1 cellular context compared by ENCODE assay signal in the genomic region with DNA sequence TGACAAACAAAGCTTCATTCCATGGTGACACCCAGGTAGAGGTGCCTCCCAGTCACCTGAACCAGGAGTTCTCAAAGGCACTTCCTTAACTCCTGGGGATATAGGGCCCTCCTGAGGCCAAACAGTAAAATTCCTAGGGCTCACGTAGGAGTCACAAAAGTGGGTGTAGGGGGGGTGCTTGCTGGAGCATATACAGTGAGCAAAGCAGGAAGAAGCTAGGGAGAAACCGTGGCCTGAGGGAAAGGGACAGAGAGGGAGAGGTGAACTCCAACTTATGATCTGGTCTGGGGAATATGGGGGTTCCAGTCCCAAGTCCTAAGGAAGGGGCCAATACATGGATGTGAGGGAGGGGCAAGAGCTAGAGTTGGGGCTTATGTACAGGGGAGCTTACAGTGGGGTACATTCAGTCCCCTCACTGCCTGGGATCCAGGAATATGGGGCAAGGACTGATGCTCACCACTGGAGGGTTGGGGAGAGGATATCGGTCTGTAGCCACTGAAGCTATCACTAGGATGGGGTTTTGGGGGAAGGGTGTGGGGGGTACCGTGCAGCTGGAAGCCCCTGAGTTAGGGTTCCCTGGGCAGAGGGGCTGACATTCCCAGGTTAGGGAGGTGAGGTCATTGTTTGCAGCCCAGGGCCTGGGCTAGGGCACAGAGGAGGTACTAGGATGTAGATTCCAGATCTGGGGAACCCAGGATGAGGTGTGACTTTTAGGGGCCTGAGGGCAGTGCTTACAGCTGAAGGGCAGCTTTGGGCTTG.
TF ChIP-seq lines count a peak whose summit lies in the region.

No MANE protein-coding gene starts in this region.

TF ChIP-seq in HepG2, 621 proteins besides CTCF, POLR2A, EP300 and RAD21 (continued from another document and continues in another):
- TF ChIP-seq, protein P1, sequence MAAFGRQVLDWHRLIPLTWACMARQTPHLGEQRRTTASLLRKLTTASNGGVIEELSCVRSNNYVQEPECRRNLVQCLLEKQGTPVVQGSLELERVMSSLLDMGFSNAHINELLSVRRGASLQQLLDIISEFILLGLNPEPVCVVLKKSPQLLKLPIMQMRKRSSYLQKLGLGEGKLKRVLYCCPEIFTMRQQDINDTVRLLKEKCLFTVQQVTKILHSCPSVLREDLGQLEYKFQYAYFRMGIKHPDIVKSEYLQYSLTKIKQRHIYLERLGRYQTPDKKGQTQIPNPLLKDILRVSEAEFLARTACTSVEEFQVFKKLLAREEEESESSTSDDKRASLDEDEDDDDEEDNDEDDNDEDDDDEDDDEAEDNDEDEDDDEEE (CRISPR knock-in tag; IDR thresholded peaks at IDR 0.05) = peak; percentile 57; the same call in 1 of the 2 replicates
- no peak for TF ChIP-seq ZBTB7A (CRISPR knock-in tag; IDR thresholded peaks at IDR 0.05)
- TF ChIP-seq PPARG (CRISPR knock-in tag; conservative IDR thresholded peaks at IDR 0.05) = no peak
- TF ChIP-seq KMT2B (CRISPR knock-in tag; IDR thresholded peaks at IDR 0.05) = 0 out of 2 replicates have a peak, but pooled peaks have one; percentile 31
- TF ChIP-seq ZNF547 (CRISPR knock-in tag; IDR thresholded peaks at IDR 0.05) = 0 out of 2 replicates have a peak, but pooled peaks have one; percentile 11
- 0 out of 2 replicates have a peak, but pooled peaks have one; percentile 43 for TF ChIP-seq TGIF2 (CRISPR knock-in tag; IDR thresholded peaks at IDR 0.05)
- TF ChIP-seq, protein P2, sequence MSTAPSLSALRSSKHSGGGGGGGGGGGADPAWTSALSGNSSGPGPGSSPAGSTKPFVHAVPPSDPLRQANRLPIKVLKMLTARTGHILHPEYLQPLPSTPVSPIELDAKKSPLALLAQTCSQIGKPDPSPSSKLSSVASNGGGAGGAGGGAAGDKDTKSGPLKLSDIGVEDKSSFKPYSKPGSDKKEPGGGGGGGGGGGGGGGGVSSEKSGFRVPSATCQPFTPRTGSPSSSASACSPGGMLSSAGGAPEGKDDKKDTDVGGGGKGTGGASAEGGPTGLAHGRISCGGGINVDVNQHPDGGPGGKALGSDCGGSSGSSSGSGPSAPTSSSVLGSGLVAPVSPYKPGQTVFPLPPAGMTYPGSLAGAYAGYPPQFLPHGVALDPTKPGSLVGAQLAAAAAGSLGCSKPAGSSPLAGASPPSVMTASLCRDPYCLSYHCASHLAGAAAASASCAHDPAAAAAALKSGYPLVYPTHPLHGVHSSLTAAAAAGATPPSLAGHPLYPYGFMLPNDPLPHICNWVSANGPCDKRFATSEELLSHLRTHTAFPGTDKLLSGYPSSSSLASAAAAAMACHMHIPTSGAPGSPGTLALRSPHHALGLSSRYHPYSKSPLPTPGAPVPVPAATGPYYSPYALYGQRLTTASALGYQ (CRISPR knock-in tag; IDR thresholded peaks at IDR 0.05) = no peak
- 0 out of 2 replicates have a peak, but pooled peaks have one; percentile 2 for TF ChIP-seq ZNF792 (CRISPR knock-in tag; IDR thresholded peaks at IDR 0.05)
- TF ChIP-seq ZNF597 (CRISPR knock-in tag; IDR thresholded peaks at IDR 0.05) = no peak
- TF ChIP-seq HDAC1 (CRISPR knock-in tag; IDR thresholded peaks at IDR 0.05) = peak; percentile 15; the same call in 1 of the 2 replicates
- 0 out of 2 replicates have a peak, but pooled peaks have one; percentile 80 for TF ChIP-seq TIGD3 (CRISPR knock-in tag; IDR thresholded peaks at IDR 0.05; ENCODE audit: borderline replicate concordance)
- peak; percentile 5; the same call in 1 of the 2 replicates for TF ChIP-seq CBX5 (CRISPR knock-in tag; IDR thresholded peaks at IDR 0.05; ENCODE audit: borderline replicate concordance)
- TF ChIP-seq ZNF704 (CRISPR knock-in tag; IDR thresholded peaks at IDR 0.05; ENCODE audit: borderline replicate concordance) = 0 out of 2 replicates have a peak, but pooled peaks have one; percentile 26
- TF ChIP-seq ZEB1 (IDR thresholded peaks at IDR 0.05; ENCODE audit: insufficient replicate concordance, low read depth) = peak; percentile 66
- TF ChIP-seq HBP1 (CRISPR knock-in tag; IDR thresholded peaks at IDR 0.05; ENCODE audit: low read depth) = peak; percentile 40; the same call in 1 of the 2 replicates
- 0 out of 2 replicates have a peak, but pooled peaks have one; percentile 23 for TF ChIP-seq ZNF550 (CRISPR knock-in tag; IDR thresholded peaks at IDR 0.05; ENCODE audit: borderline replicate concordance)
- no peak for TF ChIP-seq CCAR2 (optimal IDR thresholded peaks at IDR 0.05; ENCODE audit: low read depth, low read length)
- TF ChIP-seq, protein P3, sequence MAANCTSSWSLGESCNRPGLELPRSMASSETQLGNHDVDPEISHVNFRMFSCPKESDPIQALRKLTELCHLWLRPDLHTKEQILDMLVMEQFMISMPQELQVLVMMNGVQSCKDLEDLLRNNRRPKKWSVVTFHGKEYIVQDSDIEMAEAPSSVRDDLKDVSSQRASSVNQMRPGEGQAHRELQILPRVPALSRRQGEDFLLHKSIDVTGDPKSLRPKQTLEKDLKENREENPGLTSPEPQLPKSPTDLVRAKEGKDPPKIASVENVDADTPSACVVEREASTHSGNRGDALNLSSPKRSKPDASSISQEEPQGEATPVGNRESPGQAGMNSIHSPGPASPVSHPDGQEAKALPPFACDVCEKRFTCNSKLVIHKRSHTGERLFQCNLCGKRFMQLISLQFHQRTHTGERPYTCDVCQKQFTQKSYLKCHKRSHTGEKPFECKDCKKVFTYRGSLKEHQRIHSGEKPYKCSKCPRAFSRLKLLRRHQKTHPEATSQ (CRISPR knock-in tag; IDR thresholded peaks at IDR 0.05; ENCODE audit: borderline replicate concordance) = no peak
- TF ChIP-seq HNF1B (CRISPR knock-in tag; IDR thresholded peaks at IDR 0.05) = peak; percentile 73
- peak; percentile 50; the same call in 1 of the 2 replicates for TF ChIP-seq ZBTB20 (CRISPR knock-in tag; IDR thresholded peaks at IDR 0.05; ENCODE audit: borderline replicate concordance, low read depth)
- TF ChIP-seq, protein P4, sequence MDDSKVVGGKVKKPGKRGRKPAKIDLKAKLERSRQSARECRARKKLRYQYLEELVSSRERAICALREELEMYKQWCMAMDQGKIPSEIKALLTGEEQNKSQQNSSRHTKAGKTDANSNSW (CRISPR knock-in tag; IDR thresholded peaks at IDR 0.05; ENCODE audit: borderline replicate concordance) = 0 out of 2 replicates have a peak, but pooled peaks have one; percentile 22
- no peak for TF ChIP-seq TOE1 (CRISPR knock-in tag; IDR thresholded peaks at IDR 0.05)
- TF ChIP-seq, protein P5, sequence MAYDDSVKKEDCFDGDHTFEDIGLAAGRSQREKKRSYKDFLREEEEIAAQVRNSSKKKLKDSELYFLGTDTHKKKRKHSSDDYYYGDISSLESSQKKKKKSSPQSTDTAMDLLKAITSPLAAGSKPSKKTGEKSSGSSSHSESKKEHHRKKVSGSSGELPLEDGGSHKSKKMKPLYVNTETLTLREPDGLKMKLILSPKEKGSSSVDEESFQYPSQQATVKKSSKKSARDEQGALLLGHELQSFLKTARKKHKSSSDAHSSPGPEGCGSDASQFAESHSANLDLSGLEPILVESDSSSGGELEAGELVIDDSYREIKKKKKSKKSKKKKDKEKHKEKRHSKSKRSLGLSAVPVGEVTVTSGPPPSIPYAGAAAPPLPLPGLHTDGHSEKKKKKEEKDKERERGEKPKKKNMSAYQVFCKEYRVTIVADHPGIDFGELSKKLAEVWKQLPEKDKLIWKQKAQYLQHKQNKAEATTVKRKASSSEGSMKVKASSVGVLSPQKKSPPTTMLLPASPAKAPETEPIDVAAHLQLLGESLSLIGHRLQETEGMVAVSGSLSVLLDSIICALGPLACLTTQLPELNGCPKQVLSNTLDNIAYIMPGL (CRISPR knock-in tag; IDR thresholded peaks at IDR 0.05; ENCODE audit: borderline replicate concordance in 1 of 2, low read depth in 1 of 2) = 0 out of 4 replicates have a peak, but pooled peaks of 1 of the 2 experiments have one; percentile 34
- TF ChIP-seq ZNF414 (CRISPR knock-in tag; IDR thresholded peaks at IDR 0.05) = no peak
- TF ChIP-seq, protein P6, sequence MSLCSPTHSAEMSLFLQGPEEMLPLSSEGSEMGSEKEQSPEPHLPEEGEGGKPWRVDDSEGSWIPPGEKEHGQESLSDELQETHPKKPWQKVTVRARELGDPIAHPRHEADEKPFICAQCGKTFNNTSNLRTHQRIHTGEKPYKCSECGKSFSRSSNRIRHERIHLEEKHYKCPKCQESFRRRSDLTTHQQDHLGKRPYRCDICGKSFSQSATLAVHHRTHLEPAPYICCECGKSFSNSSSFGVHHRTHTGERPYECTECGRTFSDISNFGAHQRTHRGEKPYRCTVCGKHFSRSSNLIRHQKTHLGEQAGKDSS (CRISPR knock-in tag; IDR thresholded peaks at IDR 0.05; ENCODE audit: borderline replicate concordance, low read depth) = 0 out of 2 replicates have a peak, but pooled peaks have one; percentile 36
- TF ChIP-seq ZC3H13 (CRISPR knock-in tag; IDR thresholded peaks at IDR 0.05) = peak; percentile 70; the same call in 1 of the 2 replicates
- TF ChIP-seq KLF13 (CRISPR knock-in tag; IDR thresholded peaks at IDR 0.05) = 0 out of 2 replicates have a peak, but pooled peaks have one; percentile 60
- 0 out of 2 replicates have a peak, but pooled peaks have one; percentile 32 for TF ChIP-seq ZMYM3 (CRISPR knock-in tag; IDR thresholded peaks at IDR 0.05)
- no peak for TF ChIP-seq ZNF746 (CRISPR knock-in tag; IDR thresholded peaks at IDR 0.05)
- 0 out of 2 replicates have a peak, but pooled peaks have one; percentile 81 for TF ChIP-seq ZNF280D (CRISPR knock-in tag; IDR thresholded peaks at IDR 0.05)
- peak; percentile 60; the same call in 1 of the 2 replicates for TF ChIP-seq ZNF274 (CRISPR knock-in tag; IDR thresholded peaks at IDR 0.05)
- 0 out of 2 replicates have a peak, but pooled peaks have one; percentile 24 for TF ChIP-seq AKAP8 (CRISPR knock-in tag; IDR thresholded peaks at IDR 0.05)
